Comparison of ENCODE assay signal across 36 cellular contexts in the genomic region with DNA sequence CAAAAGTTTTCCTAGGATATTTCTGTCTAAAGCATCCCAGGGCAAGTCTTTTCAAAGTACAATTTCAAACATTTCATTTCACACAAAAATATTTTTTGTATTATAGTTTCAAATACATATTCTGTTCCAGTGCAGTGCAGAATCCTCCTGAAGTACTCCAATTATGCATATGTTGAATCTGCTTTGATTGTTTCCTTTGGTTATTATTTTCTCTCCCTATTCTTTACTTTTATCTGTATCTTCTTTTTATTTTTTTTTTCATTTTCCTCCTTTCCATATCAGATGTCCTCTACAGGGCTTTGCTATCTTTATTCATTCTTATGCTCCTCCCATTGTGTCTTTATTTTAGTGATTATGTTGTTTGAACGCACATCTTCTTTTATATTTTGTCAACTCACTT.
"Had no signal": no experiment of that assay in that cellular context is flagged by ENCODE, and none has a peak within 500 bp of the region (broad histone marks: within the 10 kb centered on the region; RNA-seq: fewer than 3 reads in every experiment).

No MANE protein-coding gene starts in this region.

- FAIRE-seq: TTC549 had no signal

- H3K36me3 ChIP-seq: adrenal gland, brain microvascular endothelial cell had no signal

- H3K4me1 Mint-ChIP-seq: activated B cell treated with CpG ODN at 0.5 μM for 24 hours; activated CD4-positive, alpha-beta T cell treated with anti-CD3 and anti-CD28 coated beads, Interleukin-2, amount 10 ng/mL, durations not matched to agents 24 days and 14 days; activated naive CD8-positive, alpha-beta T cell treated with anti-CD3 and anti-CD28 coated beads for 36 hours; activated T-helper 17 cell treated with anti-CD3 and anti-CD28 coated beads, Interleukin-2, amount 50 U/mL, for 72 hours had no signal

- H3K4me3 ChIP-seq: adrenal gland, body of pancreas, breast epithelium had no signal

- H3K4me3 Mint-ChIP-seq: activated B cell treated with CpG ODN at 0.5 μM for 24 hours; activated CD4-positive, alpha-beta memory T cell treated with anti-CD3 and anti-CD28 coated beads for 36 hours; activated CD4-positive, alpha-beta T cell treated with anti-CD3 and anti-CD28 coated beads, Interleukin-2, amount 10 ng/mL, durations not matched to agents 24 days and 14 days; activated CD8-positive, alpha-beta T cell treated with anti-CD3 and anti-CD28 coated beads for 36 hours; activated naive CD4-positive, alpha-beta T cell treated with anti-CD3 and anti-CD28 coated beads for 36 hours; activated naive CD8-positive, alpha-beta T cell treated with anti-CD3 and anti-CD28 coated beads for 36 hours; activated T-helper 1 cell treated with anti-CD3 and anti-CD28 coated beads, Interleukin-12 subunit alpha, Interleukin-12 subunit beta, Interleukin-2, Interleukin-4 antibody, amounts not matched to agents 30 ng/mL and 10 ng/mL and 1 ng/mL, durations not matched to agents 14 hours and 24 hours and 36 hours; activated T-helper 17 cell treated with anti-CD3 and anti-CD28 coated beads, Interleukin-2, amount 50 U/mL, for 72 hours; T-helper 1 cell treated with Interleukin-12 subunit alpha and Interleukin-12 subunit beta and Interleukin-4 antibody, amounts not matched to agents 30 μg/mL and 1 μg/mL, for 36 hours; T-helper 2 cell treated with Interferon-gamma antibody and Interleukin-4, amounts not matched to agents 5 μg/mL and 100 μg/mL, for 36 hours had no signal

- H3K27ac Mint-ChIP-seq: activated B cell treated with CpG ODN at 0.5 μM for 24 hours; activated CD4-positive, alpha-beta memory T cell treated with anti-CD3 and anti-CD28 coated beads for 36 hours; activated CD4-positive, alpha-beta T cell treated with anti-CD3 and anti-CD28 coated beads, Interleukin-2, amount 10 ng/mL, durations not matched to agents 24 days and 14 days; activated CD8-positive, alpha-beta T cell treated with anti-CD3 and anti-CD28 coated beads for 36 hours; activated naive CD4-positive, alpha-beta T cell treated with anti-CD3 and anti-CD28 coated beads for 36 hours; activated naive CD4-positive, alpha-beta T cell treated with anti-CD3 and anti-CD28 coated beads, Interleukin-2, amount 50 U/mL, for 72 hours; activated naive CD8-positive, alpha-beta T cell treated with anti-CD3 and anti-CD28 coated beads for 36 hours; activated T-helper 1 cell treated with anti-CD3 and anti-CD28 coated beads, Interleukin-12 subunit alpha, Interleukin-12 subunit beta, Interleukin-2, Interleukin-4 antibody, amounts not matched to agents 30 ng/mL and 10 ng/mL and 1 ng/mL, durations not matched to agents 14 hours and 24 hours and 36 hours; activated T-helper 17 cell treated with anti-CD3 and anti-CD28 coated beads, Interleukin-2, amount 50 U/mL, for 72 hours; T-helper 1 cell treated with Interleukin-12 subunit alpha and Interleukin-12 subunit beta and Interleukin-4 antibody, amounts not matched to agents 30 μg/mL and 1 μg/mL, for 36 hours; T-helper 2 cell treated with Interferon-gamma antibody and Interleukin-4, amounts not matched to agents 5 μg/mL and 100 μg/mL, for 36 hours had no signal

- H3K27ac ChIP-seq: adrenal gland, body of pancreas, brain microvascular endothelial cell, breast epithelium, VCaP had no signal

- ATAC-seq: activated CD8-positive, alpha-beta T cell treated with anti-CD3 and anti-CD28 coated beads for 36 hours; activated naive CD4-positive, alpha-beta T cell treated with anti-CD3 and anti-CD28 coated beads, Interleukin-2, amount 50 U/mL, for 72 hours; activated T-helper 17 cell treated with anti-CD3 and anti-CD28 coated beads, Interleukin-2, amount 50 U/mL, for 72 hours; body of pancreas had no signal

- H3K27me3 ChIP-seq: adrenal gland, body of pancreas, brain microvascular endothelial cell, breast epithelium had no signal

- H3K27me3 Mint-ChIP-seq: activated B cell treated with CpG ODN at 0.5 μM for 24 hours; activated CD4-positive, alpha-beta memory T cell treated with anti-CD3 and anti-CD28 coated beads for 36 hours; activated CD4-positive, alpha-beta T cell treated with anti-CD3 and anti-CD28 coated beads, Interleukin-2, amount 10 ng/mL, durations not matched to agents 24 days and 14 days; activated CD8-positive, alpha-beta T cell treated with anti-CD3 and anti-CD28 coated beads for 36 hours; activated naive CD8-positive, alpha-beta T cell treated with anti-CD3 and anti-CD28 coated beads for 36 hours; activated T-helper 17 cell treated with anti-CD3 and anti-CD28 coated beads, Interleukin-2, amount 50 U/mL, for 72 hours had no signal

- H3K4me1 ChIP-seq: body of pancreas, breast epithelium had no signal

- DNase-seq: activated B cell treated with CpG ODN at 0.5 μM for 24 hours; activated CD4-positive, alpha-beta memory T cell treated with anti-CD3 and anti-CD28 coated beads for 36 hours; activated CD4-positive, alpha-beta T cell treated with anti-CD3 and anti-CD28 coated beads for 4 hours; activated CD4-positive, alpha-beta T cell treated with anti-CD3 and anti-CD28 coated beads, Interleukin-2, amount 10 ng/mL, durations not matched to agents 24 days and 14 days; activated CD4-positive, alpha-beta T cell treated with anti-CD3 and anti-CD28 coated beads, Interleukin-2, amount 50 U/mL, for 1 hour; activated CD4-positive, alpha-beta T cell treated with anti-CD3 and anti-CD28 coated beads, Interleukin-2, amount 50 U/mL, for 4 hours; activated CD4-positive, CD25-positive, alpha-beta regulatory T cell treated with anti-CD3 and anti-CD28 coated beads, Interleukin-2, amount 50 U/mL, for 72 hours; activated CD8-positive, alpha-beta memory T cell treated with anti-CD3 and anti-CD28 coated beads, Interleukin-2, amount 50 U/mL, for 4 hours; activated CD8-positive, alpha-beta T cell treated with anti-CD3 and anti-CD28 coated beads for 36 hours; activated effector memory CD4-positive, alpha-beta T cell treated with anti-CD3 and anti-CD28 coated beads, Interleukin-2, amount 50 U/mL, for 16 hours; activated gamma-delta T cell treated with Interleukin-2 at 50 U/mL for 16 hours; activated naive CD4-positive, alpha-beta T cell; activated naive CD4-positive, alpha-beta T cell treated with anti-CD3 and anti-CD28 coated beads for 36 hours; activated naive CD4-positive, alpha-beta T cell treated with anti-CD3 and anti-CD28 coated beads, Interleukin-2, amount 50 U/mL, for 16 hours; activated naive CD8-positive, alpha-beta T cell treated with anti-CD3 and anti-CD28 coated beads for 36 hours; activated T-cell treated with anti-CD3 and anti-CD28 coated beads for 4 hours; activated T-cell treated with anti-CD3 and anti-CD28 coated beads, Interleukin-2, amount 50 U/mL, for 1 hour; activated T-cell treated with anti-CD3 and anti-CD28 coated beads, Interleukin-2, amount 50 U/mL, for 48 hours; adrenal gland; amniotic stem cell; aorta; body of pancreas; brain microvascular endothelial cell; central memory CD4-positive, alpha-beta T cell; cerebellar nuclear complex; T-helper 1 cell; T-helper 2 cell; T-helper 9 cell had no signal
